Comparison of ENCODE assay signal across 9 cellular contexts in the genomic region with DNA sequence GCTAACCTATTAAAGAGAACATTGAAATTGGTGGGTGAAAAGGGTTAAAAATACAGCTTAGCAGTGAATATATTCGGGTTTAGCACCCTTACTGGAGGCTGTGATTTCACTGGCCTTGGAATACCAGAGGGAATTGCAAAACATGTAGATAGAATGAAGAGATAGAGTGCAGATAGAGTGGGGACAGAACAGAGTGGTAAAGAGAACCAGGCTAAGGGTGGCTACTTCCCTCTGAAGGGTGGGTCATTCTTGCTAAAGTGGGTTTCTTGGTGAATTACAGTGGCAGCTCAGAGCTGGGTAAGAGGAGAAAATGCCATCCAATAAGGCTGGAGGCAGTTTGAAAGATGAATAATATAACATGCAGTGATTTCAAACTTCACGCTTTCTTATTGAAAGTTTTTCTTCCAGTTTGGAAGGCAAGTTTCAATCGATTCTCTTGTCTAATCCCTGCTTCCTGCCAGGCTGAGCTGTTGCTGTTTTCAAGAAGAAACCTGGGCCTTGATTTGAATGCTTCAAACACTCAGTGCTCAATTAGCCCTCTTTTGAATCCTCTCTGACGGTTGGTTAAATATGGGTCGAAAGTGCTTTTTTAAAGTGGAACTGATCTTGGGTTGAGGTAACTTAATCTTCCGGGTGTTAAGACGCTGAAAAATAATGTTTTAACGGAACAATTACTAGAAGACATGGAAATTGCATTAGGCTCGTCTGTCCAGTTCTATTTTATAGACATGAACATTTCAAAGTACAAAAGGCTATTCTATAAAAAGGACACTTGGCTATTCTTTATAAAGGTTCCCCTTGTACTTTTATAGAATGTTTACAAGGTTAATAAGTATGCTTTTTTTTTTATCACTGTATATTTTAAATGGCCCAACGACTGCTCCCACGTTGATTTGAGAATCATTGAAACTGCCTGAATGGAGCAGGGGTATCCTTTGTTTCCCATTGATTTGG.
DNase-seq lines count a peak whose midpoint lies in the region; ATAC-seq, FAIRE-seq and TF ChIP-seq lines count a peak whose summit lies in the region.
"Had no signal": no experiment of that assay in that cellular context is flagged by ENCODE, and none has a peak within 500 bp of the region (broad histone marks: within the 10 kb centered on the region; RNA-seq: fewer than 3 reads in every experiment).

No MANE protein-coding gene starts in this region.

- DNase-seq in NCI-H510A treated with DMSO at 0.1 percent for 48 hours (lab: John Stamatoyannopoulos, UW) (peak; percentile 21), NCI-H510A (lab: John Stamatoyannopoulos, UW) (no peak), WERI-Rb-1 (peak; percentile 17), keratinocyte (ENCODE audit: low read depth, low spot score) (no peak), inferior parietal cortex (ENCODE audit: extremely low spot score) (no peak)

- H3K4me3 ChIP-seq in WERI-Rb-1 (ENCODE audit: low read depth, low read length) (no peak overlapping the region; the same call in 1 of the 2 replicates), keratinocyte (ENCODE audit: control insufficient read depth in 2 of 3, extremely low read depth in 1 of 3, insufficient read depth in 2 of 3, low read depth in 1 of 3, low read length in 3 of 3) (peak overlapping the region in 2 of 3 experiments; percentile 24 to 32), thymus (ENCODE audit: low read length) (no peak overlapping the region)

- H3K27me3 ChIP-seq in WERI-Rb-1 (ENCODE audit: insufficient read depth, low read depth, severe bottlenecking) (no peaks in the 10 kb centered on the region), keratinocyte (ENCODE audit: control insufficient read depth, extremely low read depth, insufficient read depth, low read length) (no peaks in the 10 kb centered on the region), thymus (ENCODE audit: control insufficient read depth, insufficient read depth) (no peaks in the 10 kb centered on the region)
- H3K27me3 ChIP-seq: adrenal gland had no signal

- WGBS in thymus: 71% methylated on average over 11 of the region's 11 CpGs

- ATAC-seq in HG03159 (IDR thresholded peaks at IDR 0.05; ENCODE audit: unreplicated experiment): peak; percentile 49
- ATAC-seq in GM19452 (IDR thresholded peaks at IDR 0.05; ENCODE audit: unreplicated experiment): no peak

- no peaks in the 10 kb centered on the region for H3K9me1 ChIP-seq in keratinocyte (ENCODE audit: control insufficient read depth, extremely low read depth, insufficient read depth, low read length)

- H4K20me1 ChIP-seq in keratinocyte (ENCODE audit: control insufficient read depth, extremely low read depth, insufficient read depth, low read length): no peaks in the 10 kb centered on the region

- dilution Hi-C loops in keratinocyte (cut with MboI; ENCODE audit: extremely low pct_ligation_motif_present, low sequenced_read_pairs): no loop called here

- TF ChIP-seq CTCF in WERI-Rb-1 (IDR thresholded peaks at IDR 0.05; ENCODE audit: low read depth, low read length): no peak
- TF ChIP-seq CTCF in keratinocyte (optimal IDR thresholded peaks at IDR 0.05 in 1 of 3, IDR thresholded peaks at IDR 0.05 in 1 of 3, conservative IDR thresholded peaks at IDR 0.05 in 1 of 3; ENCODE audit: extremely low read depth in 1 of 3, insufficient read depth in 2 of 3, low read length in 3 of 3): no peak

- H3K9me3 ChIP-seq in WERI-Rb-1 (ENCODE audit: severe bottlenecking) (no peaks in the 10 kb centered on the region), keratinocyte (ENCODE audit: control insufficient read depth, low read depth, low read length) (no peaks in the 10 kb centered on the region), thymus (ENCODE audit: control insufficient read depth) (no peaks in the 10 kb centered on the region)
- H3K9me3 ChIP-seq: adrenal gland had no signal

- H2AFZ ChIP-seq in keratinocyte (ENCODE audit: control insufficient read depth, low read length): peak overlapping the region; percentile 80

- no peaks in the 10 kb centered on the region for H3K79me2 ChIP-seq in keratinocyte (ENCODE audit: control insufficient read depth, insufficient read depth, low read length)

- peak overlapping the region; percentile 92 for H3K4me2 ChIP-seq in keratinocyte (ENCODE audit: control insufficient read depth, extremely low read depth, insufficient read depth, low read depth, low read length)

- FAIRE-seq in keratinocyte (lab: Jason Lieb, UNC): no peak

- H3K27ac ChIP-seq in WERI-Rb-1 (peak overlapping the region; percentile 60; the same call in 1 of the 2 replicates), keratinocyte (ENCODE audit: control insufficient read depth, insufficient read depth, low read length) (peak overlapping the region; percentile 97), thymus (ENCODE audit: low read depth) (peak overlapping the region; percentile 84)

- H3K9ac ChIP-seq in keratinocyte (ENCODE audit: control insufficient read depth, extremely low read depth, insufficient read depth, low read length): peak overlapping the region; percentile 81

- H3K36me3 ChIP-seq in WERI-Rb-1 (no peaks in the 10 kb centered on the region), keratinocyte (ENCODE audit: control insufficient read depth in 2 of 2, extremely low read depth in 1 of 2, insufficient read depth in 2 of 2, low read length in 2 of 2) (no peaks in the 10 kb centered on the region), thymus (ENCODE audit: control insufficient read depth, insufficient read depth) (no peaks in the 10 kb centered on the region)
- H3K36me3 ChIP-seq: adrenal gland had no signal

- H3K4me1 ChIP-seq in keratinocyte (ENCODE audit: control insufficient read depth, extremely low read depth, insufficient read depth, low read length) (peaks cover 57% of the 10 kb centered on the region), thymus (ENCODE audit: control insufficient read depth, insufficient read depth, low read length) (peaks cover 24% of the 10 kb centered on the region)

Comparison
In these comparisons a context has a peak if more than half of its experiments do, and no peak if none do; other contexts are left out.
1. DNase-seq: peak in NCI-H510A treated with DMSO at 0.1 percent for 48 hours (single experiment) and WERI-Rb-1 (single experiment); none in NCI-H510A (single experiment), keratinocyte (single experiment) and inferior parietal cortex (single experiment).
2. H3K4me3 ChIP-seq: peak in keratinocyte (2 of 3); none in WERI-Rb-1 (single experiment) and thymus (single experiment).
3. Peak in every context shown above with its lines, with median percentiles within 50 percentile points of each other: H3K27ac ChIP-seq.